Comparison of ENCODE assay signal across 15 cellular contexts in genomic region chr3:26624209-26624775, GRCh38. TPM values are rescaled to one million over a fixed set of nuclear protein-coding genes. Genes with fewer than 3 reads are reported as not detected.
A peak's percentile ranks its signal among the peaks of the same experiment; 100 is the strongest.
DNase-seq lines count a peak whose midpoint lies in the region; ATAC-seq and TF ChIP-seq lines count a peak whose summit lies in the region.
"Had no signal": no experiment of that assay in that cellular context is flagged by ENCODE, and none has a peak within 500 bp of the region (broad histone marks: within the 10 kb centered on the region; RNA-seq: fewer than 3 reads in every experiment).

No MANE protein-coding gene starts in this region.

- no peak overlapping the region for H3K14ac ChIP-seq in H9 (ENCODE audit: insufficient read depth, low read length)

- H3K4me1 Mint-ChIP-seq in H9 = peaks cover 27 to 34% of the 10 kb centered on the region in 2 experiments

- no peak overlapping the region for H2AK5ac ChIP-seq in H9 (ENCODE audit: insufficient read length, low read length)

- H3K4me2 ChIP-seq in H9 (ENCODE audit: insufficient read depth, insufficient read length, low read length) = peak overlapping the region; percentile 94

- H3K9me3 Mint-ChIP-seq in H9 = no peaks in the 10 kb centered on the region

- no peaks in the 10 kb centered on the region for H3K79me1 ChIP-seq in H9 (ENCODE audit: insufficient read depth, low read depth, low read length, poor library complexity, severe bottlenecking)

- no peak overlapping the region for H3K4ac ChIP-seq in H9 (ENCODE audit: low read depth, low read length)

- no peak for TF ChIP-seq CTCF in H9 (conservative IDR thresholded peaks at IDR 0.05)
- no peak for TF ChIP-seq CTCF in sigmoid colon (IDR thresholded peaks at IDR 0.05)

- H3K4me3 ChIP-seq in sigmoid colon = peak overlapping the region in 3 of 4 donors; percentile 35 to 48 (median 44)
- H3K4me3 ChIP-seq: body of pancreas had no signal

- peak overlapping the region; percentile 1 for H3K9ac ChIP-seq in H9 (ENCODE audit: extremely low read depth, insufficient read length, low read length)

- H4K20me1 ChIP-seq in H9 (ENCODE audit: control insufficient read depth, insufficient read depth, insufficient read length) = no peaks in the 10 kb centered on the region

- H3K9me3 ChIP-seq in H9 (ENCODE audit: control insufficient read depth, low read depth, low read length) = no peaks in the 10 kb centered on the region
- H3K9me3 ChIP-seq in sigmoid colon = no peaks in the 10 kb centered on the region
- H3K9me3 ChIP-seq: body of pancreas, neutrophil had no signal

- ATAC-seq in HG03097 (IDR thresholded peaks at IDR 0.05; ENCODE audit: low FRiP score, unreplicated experiment) = no peak
- no peak for ATAC-seq in HG02885 (IDR thresholded peaks at IDR 0.05; ENCODE audit: poor library complexity, unreplicated experiment)
- ATAC-seq: body of pancreas had no signal

- H3K27ac ChIP-seq in H9 (ENCODE audit: insufficient read length, low read depth, low read length) (no peak overlapping the region), sigmoid colon (no peak overlapping the region)
- H3K27ac ChIP-seq: body of pancreas, neutrophil had no signal

- H2BK120ac ChIP-seq in H9 (ENCODE audit: low read depth, low read length, poor library complexity, severe bottlenecking) = no peak overlapping the region

- H4K8ac ChIP-seq in H9 (replicated peaks; ENCODE audit: insufficient read length, low read depth, low read length) = no peak overlapping the region

- H3K27me3 ChIP-seq in H9 (ENCODE audit: insufficient read depth, low read length) (peaks cover 46% of the 10 kb centered on the region), sigmoid colon (peaks cover 9 to 48% (median 21%) of the 10 kb centered on the region in 3 donors)
- H3K27me3 ChIP-seq: body of pancreas had no signal

- H3K23ac ChIP-seq in H9 (ENCODE audit: insufficient read length, low read depth, low read length) = no peak overlapping the region

- H3K4me3 Mint-ChIP-seq in H9 = peak overlapping the region; percentile 66 to 88

- no peak overlapping the region for H3K18ac ChIP-seq in H9 (ENCODE audit: insufficient read length, low read depth, low read length)

- no peak overlapping the region for H2BK12ac ChIP-seq in H9 (ENCODE audit: insufficient read length, low read depth, low read length)

- H3K36me3 ChIP-seq in sigmoid colon = no peaks in the 10 kb centered on the region
- H3K36me3 ChIP-seq: neutrophil had no signal

- H2BK5ac ChIP-seq in H9 (ENCODE audit: insufficient read length, low read length) = no peak overlapping the region

- no peak overlapping the region for H2BK15ac ChIP-seq in H9 (ENCODE audit: low read depth, low read length)

- H3T11ph ChIP-seq in H9 (ENCODE audit: low read length) = no peak overlapping the region

- no peak overlapping the region for H4K5ac ChIP-seq in H9 (ENCODE audit: insufficient read length, low read depth, low read length)

- no peak for TF ChIP-seq POLR2A in sigmoid colon (IDR thresholded peaks at IDR 0.05)

- no peak for TF ChIP-seq EP300 in sigmoid colon (IDR thresholded peaks at IDR 0.05)

- intact Hi-C loops in sigmoid colon (cut with DNase I) = no loop called here

- no peak overlapping the region for H3K56ac ChIP-seq in H9 (ENCODE audit: insufficient read length, low read depth, low read length)

- H3K79me2 ChIP-seq in H9 (ENCODE audit: insufficient read depth, low read length) = no peaks in the 10 kb centered on the region

- peaks cover 82% of the 10 kb centered on the region for H3K27me3 Mint-ChIP-seq in H9 (ENCODE audit: low read depth)

- peaks cover 2% of the 10 kb centered on the region; the same call in 1 of the 2 replicates for H3K4me1 ChIP-seq in H9 (ENCODE audit: insufficient read depth, low read length)
- H3K4me1 ChIP-seq in sigmoid colon = peaks cover 0 to 20% (median 15%) of the 10 kb centered on the region in 4 donors

- no peaks in the 10 kb centered on the region; a peak in 1 of 7 replicates for H3K36me3 Mint-ChIP-seq in H9 (ENCODE audit: insufficient read depth in 1 of 3, low read depth in 3 of 3)

- no peak overlapping the region for H4K91ac ChIP-seq in H9 (ENCODE audit: insufficient read length, low read depth, low read length)

- DNase-seq in H9 (peak; percentile 59), ecto neural progenitor cell (ENCODE audit: low spot score) (peak; percentile 57), left kidney (ENCODE audit: low read depth, low spot score) (peak; percentile 62), sigmoid colon (peak; percentile 58), NCI-H128 (lab: John Stamatoyannopoulos, UW; ENCODE audit: unreplicated experiment) (no peak), NCI-H1694 treated with DMSO at 0.1 percent for 48 hours (lab: John Stamatoyannopoulos, UW) (no peak)
- DNase-seq: activated CD8-positive, alpha-beta memory T cell treated with anti-CD3 and anti-CD28 coated beads for 24 hours; body of pancreas; DMS79; NCI-H2171 treated with DMSO at 0.1 percent for 48 hours had no signal

- H3K27ac Mint-ChIP-seq in H9 = no peak overlapping the region

- H2AFZ ChIP-seq in H9 (ENCODE audit: low read length) = no peak overlapping the region

- H2BK20ac ChIP-seq in H9 (ENCODE audit: low read depth, low read length, poor library complexity, severe bottlenecking) = no peak overlapping the region

- WGBS in H9 (ENCODE audit: extremely low coverage, insufficient read length, low lambda C conversion rate) = no CpG with 5 or more reads among the region's 28 CpGs
- 6 to 13% methylated on average over 28 of the region's 28 CpGs for WGBS in sigmoid colon, 2 donors

- peaks cover 29% of the 10 kb centered on the region for H3K23me2 ChIP-seq in H9 (ENCODE audit: insufficient read length, low read depth, low read length, poor library complexity, severe bottlenecking)

RNA-seq across cellular contexts. Expression of gene LRRC3B, which starts 1.7 kb away (rescaled TPM):
- total RNA-seq in H9 (2021) (0.31 and 0.35 TPM in 2 replicates), sigmoid colon (1 to 10 TPM in 1 of 4 donors, under 1 TPM in 3; under 0.01 to 1.1 (median 0.53) TPM)
- under 1 TPM in 1 of 3 donors, not detected in 2; 0.01 TPM for polyA plus RNA-seq in sigmoid colon
- total RNA-seq: body of pancreas, HT-29, SK-MEL-5 had no signal

Comparison
In these comparisons a context has a peak if more than half of its experiments do, and no peak if none do; other contexts are left out.
1. DNase-seq: peak in H9 (single experiment), ecto neural progenitor cell (single experiment), left kidney (single experiment) and sigmoid colon (single experiment); none in NCI-H128 (single experiment) and NCI-H1694 treated with DMSO at 0.1 percent for 48 hours (single experiment).